1 cellular context compared by ENCODE assay signal in genomic region chr4:83757121-83757621, GRCh38.
TF ChIP-seq lines count a peak whose summit lies in the region.

No MANE protein-coding gene starts in this region.

TF ChIP-seq in SK-N-SH, 30 proteins besides CTCF, POLR2A, EP300 and RAD21 (continued from another document):
- TF ChIP-seq GATA2 (CRISPR knock-in tag; IDR thresholded peaks at IDR 0.05) (no peak), ZBTB33 (IDR thresholded peaks at IDR 0.05; ENCODE audit: borderline replicate concordance, low read depth) (no peak), PBX3 (IDR thresholded peaks at IDR 0.05) (no peak), MXI1 (IDR thresholded peaks at IDR 0.05; ENCODE audit: low read depth, low read length) (no peak), POLR2AphosphoS5 (IDR thresholded peaks at IDR 0.05; ENCODE audit: low read depth, low read length) (no peak), MAX (IDR thresholded peaks at IDR 0.05; ENCODE audit: low read depth) (no peak), REST (IDR thresholded peaks at IDR 0.05; ENCODE audit: low read depth, low read length) (no peak), YY1 (IDR thresholded peaks at IDR 0.05; ENCODE audit: low read depth) (no peak), ELF1 (IDR thresholded peaks at IDR 0.05) (no peak), FOXJ3 (CRISPR knock-in tag; IDR thresholded peaks at IDR 0.05) (no peak), NRF1 (IDR thresholded peaks at IDR 0.05; ENCODE audit: low read depth, low read length) (no peak)
